ENCODE assay signal across 24 cellular contexts in genomic region chr3:43686700-43687498, GRCh38.
"Had no signal": no experiment of that assay in that cellular context is flagged by ENCODE, and none has a peak within 500 bp of the region (broad histone marks: within the 10 kb centered on the region; RNA-seq: fewer than 3 reads in every experiment).

No MANE protein-coding gene starts in this region.

- DNase-seq: activated CD4-positive, alpha-beta T cell treated with anti-CD3 and anti-CD28 coated beads, Interleukin-2, amount 10 ng/mL, durations not matched to agents 24 days and 14 days; activated CD4-positive, alpha-beta T cell treated with anti-CD3 and anti-CD28 coated beads, Interleukin-2, amount 50 U/mL, for 4 hours; activated CD8-positive, alpha-beta T cell treated with anti-CD3 and anti-CD28 coated beads for 36 hours; activated effector memory CD4-positive, alpha-beta T cell treated with anti-CD3 and anti-CD28 coated beads, Interleukin-2, amount 50 U/mL, for 16 hours; activated naive CD4-positive, alpha-beta T cell; activated naive CD4-positive, alpha-beta T cell treated with anti-CD3 and anti-CD28 coated beads, Interleukin-2, amount 50 U/mL, for 16 hours; activated naive CD8-positive, alpha-beta T cell treated with anti-CD3 and anti-CD28 coated beads for 36 hours; activated T-cell treated with anti-CD3 and anti-CD28 coated beads, Interleukin-2, amount 50 U/mL, for 1 hour; activated T-cell treated with anti-CD3 and anti-CD28 coated beads, Interleukin-2, amount 50 U/mL, for 72 hours; amygdala; colonic mucosa; Kasumi-1; MG63; MV-4-11; NCI-H1092; NCI-H1436 treated with DMSO at 0.1 percent for 48 hours; NCI-H1694 treated with DMSO at 0.1 percent for 48 hours; NCI-H2029; NCI-H345; NCI-H524 treated with DMSO at 0.1 percent for 48 hours; PC-9; SHP77; SJCRH30 had no signal

- ATAC-seq: activated CD8-positive, alpha-beta T cell treated with anti-CD3 and anti-CD28 coated beads for 36 hours; activated T-cell treated with anti-CD3 and anti-CD28 coated beads, Interleukin-2, amount 50 U/mL, for 72 hours; activated T-helper 17 cell treated with anti-CD3 and anti-CD28 coated beads, Interleukin-2, amount 50 U/mL, for 72 hours had no signal
